ENCODE assay signal across 5 cellular contexts in the genomic region with DNA sequence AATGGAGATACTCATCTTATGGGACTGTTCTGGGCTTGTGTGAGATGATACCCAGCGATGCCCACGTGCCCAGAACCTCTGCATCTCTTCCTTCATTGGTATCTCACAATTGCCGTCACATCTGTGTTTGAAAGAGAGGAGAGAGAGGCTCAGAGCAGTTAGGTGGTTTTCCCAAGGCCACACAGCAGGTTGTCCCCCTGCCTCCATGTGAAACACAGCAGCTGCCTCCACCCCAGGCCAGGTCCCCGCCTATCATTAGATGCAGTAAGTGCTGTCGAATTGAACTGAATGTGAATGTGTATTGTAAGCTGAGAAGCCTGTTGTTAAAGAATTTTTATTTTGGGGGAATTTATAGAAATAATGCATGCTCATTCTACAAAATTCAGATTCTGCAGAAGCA. TPM values are rescaled to one million over a fixed set of nuclear protein-coding genes. Genes with fewer than 3 reads are reported as not detected.
"Had no signal": no experiment of that assay in that cellular context is flagged by ENCODE, and none has a peak within 500 bp of the region (broad histone marks: within the 10 kb centered on the region; RNA-seq: fewer than 3 reads in every experiment).

No MANE protein-coding gene starts in this region.

RNA-seq across cellular contexts. Expression of gene BMP8A, which starts 5.1 kb away (rescaled TPM):
- total RNA-seq: activated naive CD4-positive, alpha-beta T cell treated with anti-CD3 and anti-CD28 coated beads for 36 hours; activated T-helper 1 cell treated with anti-CD3 and anti-CD28 coated beads, Interleukin-12 subunit alpha, Interleukin-12 subunit beta, Interleukin-2, Interleukin-4 antibody, amounts not matched to agents 30 ng/mL and 10 ng/mL and 1 ng/mL, durations not matched to agents 14 hours and 24 hours and 36 hours; aorta; ascending aorta; bronchial epithelial cell had no signal
- polyA plus RNA-seq: aorta had no signal
